Comparison of ENCODE assay signal across 20 cellular contexts in genomic region chr1:107327446-107327845, GRCh38.
"Had no signal": no experiment of that assay in that cellular context is flagged by ENCODE, and none has a peak within 500 bp of the region (broad histone marks: within the 10 kb centered on the region; RNA-seq: fewer than 3 reads in every experiment).

No MANE protein-coding gene starts in this region.

- H3K4me3 Mint-ChIP-seq: activated CD4-positive, alpha-beta memory T cell treated with anti-CD3 and anti-CD28 coated beads for 36 hours; activated CD4-positive, alpha-beta T cell treated with anti-CD3 and anti-CD28 coated beads, Interleukin-2, amount 10 ng/mL, durations not matched to agents 7 days and 5 days; activated T-cell treated with anti-CD3 and anti-CD28 coated beads, Interleukin-2, amount 50 U/mL, for 4 hours; T-helper 17 cell had no signal

- H3K27ac Mint-ChIP-seq: activated CD4-positive, alpha-beta memory T cell treated with anti-CD3 and anti-CD28 coated beads for 36 hours; activated CD4-positive, alpha-beta T cell treated with anti-CD3 and anti-CD28 coated beads, Interleukin-2, amount 10 ng/mL, durations not matched to agents 7 days and 5 days; activated naive CD4-positive, alpha-beta T cell treated with anti-CD3 and anti-CD28 coated beads, Interleukin-2, amount 50 U/mL, for 72 hours; T-helper 17 cell had no signal

- DNase-seq: activated CD4-positive, alpha-beta memory T cell treated with anti-CD3 and anti-CD28 coated beads for 36 hours; activated CD4-positive, alpha-beta T cell treated with anti-CD3 and anti-CD28 coated beads, Interleukin-2, amount 10 ng/mL, durations not matched to agents 7 days and 5 days; activated CD4-positive, CD25-positive, alpha-beta regulatory T cell; activated CD8-positive, alpha-beta memory T cell treated with anti-CD3 and anti-CD28 coated beads for 24 hours; activated effector memory CD4-positive, alpha-beta T cell treated with anti-CD3 and anti-CD28 coated beads, Interleukin-2, amount 50 U/mL, for 16 hours; activated naive CD4-positive, alpha-beta T cell treated with Interleukin-2 at 50 U/mL for 16 hours; activated T-cell treated with anti-CD3 and anti-CD28 coated beads, Interleukin-2, amount 50 U/mL, for 4 hours; brain microvascular endothelial cell; KG1; NCI-H1092; NCI-H1930; NCI-H510A; NCI-H526 treated with DMSO at 0.1 percent for 48 hours; PC-3; SHP77 treated with DMSO at 0.1 percent for 48 hours; T-helper 17 cell; T-helper 9 cell had no signal

- H3K36me3 ChIP-seq: brain microvascular endothelial cell had no signal

- FAIRE-seq: RCC 7860, TTC549 had no signal

- H3K36me3 Mint-ChIP-seq: activated CD4-positive, alpha-beta memory T cell treated with anti-CD3 and anti-CD28 coated beads for 36 hours; activated naive CD4-positive, alpha-beta T cell treated with anti-CD3 and anti-CD28 coated beads, Interleukin-2, amount 50 U/mL, for 72 hours had no signal

- H3K4me1 Mint-ChIP-seq: activated CD4-positive, alpha-beta T cell treated with anti-CD3 and anti-CD28 coated beads, Interleukin-2, amount 10 ng/mL, durations not matched to agents 7 days and 5 days; T-helper 17 cell had no signal

- H3K27ac ChIP-seq: brain microvascular endothelial cell had no signal

- H3K27me3 Mint-ChIP-seq: activated CD4-positive, alpha-beta memory T cell treated with anti-CD3 and anti-CD28 coated beads for 36 hours had no signal

- H3K27me3 ChIP-seq: brain microvascular endothelial cell had no signal

- H3K9me3 Mint-ChIP-seq: activated CD4-positive, alpha-beta memory T cell treated with anti-CD3 and anti-CD28 coated beads for 36 hours; activated CD4-positive, alpha-beta T cell treated with anti-CD3 and anti-CD28 coated beads, Interleukin-2, amount 10 ng/mL, durations not matched to agents 7 days and 5 days; activated naive CD4-positive, alpha-beta T cell treated with anti-CD3 and anti-CD28 coated beads, Interleukin-2, amount 50 U/mL, for 72 hours; activated T-cell treated with anti-CD3 and anti-CD28 coated beads, Interleukin-2, amount 50 U/mL, for 4 hours had no signal
